ENCODE assay signal across 34 cellular contexts in the genomic region with DNA sequence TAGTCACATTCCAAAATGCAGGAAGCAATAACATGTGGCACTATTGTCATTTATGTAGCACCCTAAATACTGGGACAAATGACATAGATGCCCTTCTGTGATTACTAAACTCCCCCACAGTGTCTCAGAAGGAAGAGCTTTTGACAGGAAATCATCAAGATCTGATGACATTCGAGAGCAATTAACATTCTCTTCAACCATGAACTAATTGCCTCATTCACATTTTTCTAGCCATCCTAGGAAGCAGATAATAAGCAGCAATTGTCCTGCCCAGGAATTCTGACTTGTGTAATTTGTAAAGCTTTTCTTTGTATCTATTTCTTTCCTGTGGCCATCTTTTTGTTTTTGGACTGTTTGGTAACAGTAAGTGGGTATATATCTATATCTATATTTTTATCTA.
"Had no signal": no experiment of that assay in that cellular context is flagged by ENCODE, and none has a peak within 500 bp of the region (broad histone marks: within the 10 kb centered on the region; RNA-seq: fewer than 3 reads in every experiment).

No MANE protein-coding gene starts in this region.

- FAIRE-seq: astrocyte, TTC549 had no signal

- ATAC-seq: activated CD8-positive, alpha-beta T cell treated with anti-CD3 and anti-CD28 coated beads for 36 hours; activated naive CD4-positive, alpha-beta T cell treated with anti-CD3 and anti-CD28 coated beads, Interleukin-2, amount 50 U/mL, for 72 hours; activated T-cell treated with anti-CD3 and anti-CD28 coated beads, Interleukin-2, amount 50 U/mL, for 4 hours; activated T-cell treated with anti-CD3 and anti-CD28 coated beads, Interleukin-2, amount 50 U/mL, for 72 hours; activated T-helper 17 cell treated with anti-CD3 and anti-CD28 coated beads, Interleukin-2, amount 50 U/mL, for 72 hours; body of pancreas had no signal

- H3K4me1 ChIP-seq: body of pancreas, breast epithelium had no signal

- DNase-seq: activated B cell treated with CpG ODN at 0.5 μM for 24 hours; activated CD4-positive, alpha-beta memory T cell treated with anti-CD3 and anti-CD28 coated beads for 36 hours; activated CD4-positive, alpha-beta T cell treated with anti-CD3 and anti-CD28 coated beads for 4 hours; activated CD4-positive, alpha-beta T cell treated with anti-CD3 and anti-CD28 coated beads, Interleukin-2, amount 10 ng/mL, durations not matched to agents 24 days and 14 days; activated CD4-positive, alpha-beta T cell treated with anti-CD3 and anti-CD28 coated beads, Interleukin-2, amount 50 U/mL, for 1 hour; activated CD4-positive, alpha-beta T cell treated with anti-CD3 and anti-CD28 coated beads, Interleukin-2, amount 50 U/mL, for 4 hours; activated CD4-positive, CD25-positive, alpha-beta regulatory T cell treated with anti-CD3 and anti-CD28 coated beads, Interleukin-2, amount 50 U/mL, for 72 hours; activated CD8-positive, alpha-beta memory T cell treated with anti-CD3 and anti-CD28 coated beads, Interleukin-2, amount 50 U/mL, for 4 hours; activated CD8-positive, alpha-beta T cell treated with anti-CD3 and anti-CD28 coated beads for 36 hours; activated effector memory CD4-positive, alpha-beta T cell treated with anti-CD3 and anti-CD28 coated beads, Interleukin-2, amount 50 U/mL, for 16 hours; activated gamma-delta T cell treated with Interleukin-2 at 50 U/mL for 16 hours; activated naive CD4-positive, alpha-beta T cell; activated naive CD4-positive, alpha-beta T cell treated with anti-CD3 and anti-CD28 coated beads for 36 hours; activated naive CD4-positive, alpha-beta T cell treated with anti-CD3 and anti-CD28 coated beads, Interleukin-2, amount 50 U/mL, for 16 hours; activated naive CD8-positive, alpha-beta T cell treated with anti-CD3 and anti-CD28 coated beads for 36 hours; activated T-cell treated with anti-CD3 and anti-CD28 coated beads for 4 hours; activated T-cell treated with anti-CD3 and anti-CD28 coated beads, Interleukin-2, amount 50 U/mL, for 1 hour; activated T-cell treated with anti-CD3 and anti-CD28 coated beads, Interleukin-2, amount 50 U/mL, for 4 hours; activated T-cell treated with anti-CD3 and anti-CD28 coated beads, Interleukin-2, amount 50 U/mL, for 72 hours; adrenal gland; amniotic stem cell; aorta; body of pancreas; brain microvascular endothelial cell; central memory CD4-positive, alpha-beta T cell; T-helper 1 cell; T-helper 2 cell; T-helper 9 cell had no signal

- H3K4me3 ChIP-seq: adrenal gland, body of pancreas, breast epithelium had no signal

- H3K27me3 ChIP-seq: adrenal gland, body of pancreas, brain microvascular endothelial cell, breast epithelium had no signal

- H3K36me3 ChIP-seq: adrenal gland, brain microvascular endothelial cell, breast epithelium had no signal

- H3K9me3 ChIP-seq: adrenal gland, body of pancreas, breast epithelium had no signal

- H3K27ac ChIP-seq: adrenal gland, body of pancreas, brain microvascular endothelial cell, breast epithelium, VCaP had no signal
